8 cellular contexts compared by ENCODE assay signal in genomic region chr19:57280913-57281425, GRCh38. TPM values are rescaled to one million over a fixed set of nuclear protein-coding genes. Genes with fewer than 3 reads are reported as not detected.
DNase-seq lines count a peak whose midpoint lies in the region; ATAC-seq and TF ChIP-seq lines count a peak whose summit lies in the region.

No MANE protein-coding gene starts in this region.

- intact Hi-C loops in CD14-positive monocyte (cut with micrococcal nuclease): loop anchor here in 1 of 2 donors (2.0 to 5.0 kb wide), 2 partner anchors 36 to 70 kb away; partner anchors contain the start of gene ZNF304

- no peak overlapping the region for H3K4me3 Mint-ChIP-seq in CD14-positive monocyte

- peak overlapping the region; percentile 86 for H3K27ac ChIP-seq in muscle layer of colon (ENCODE audit: low read depth, low read length)

- H3K9ac ChIP-seq in muscle layer of colon (ENCODE audit: low read length): peak overlapping the region; percentile 85

- H3K4me3 ChIP-seq in choroid plexus epithelial cell (ENCODE audit: low read depth, low read length) (peak overlapping the region; percentile 92), muscle layer of colon (ENCODE audit: low read depth in 1 of 2, low read length in 2 of 2) (peak overlapping the region; percentile 66 to 74)

- no peak for ATAC-seq in GM18861 (IDR thresholded peaks at IDR 0.05; ENCODE audit: unreplicated experiment)

- TF ChIP-seq CTCF in choroid plexus epithelial cell (conservative IDR thresholded peaks at IDR 0.05; ENCODE audit: low read depth, low read length): no peak
- no peak for TF ChIP-seq CTCF in CD14-positive monocyte (IDR thresholded peaks at IDR 0.05)

- DNase-seq in stimulated activated naive CD4-positive, alpha-beta T cell (lab: John Stamatoyannopoulos, UW): peak in 5 of 6 experiments; percentile 17 to 56 (median 26)
- DNase-seq in stimulated activated naive CD4-positive, alpha-beta T cell treated with Interleukin-2 at 50 U/mL for 16 hours (lab: John Stamatoyannopoulos, UW): no peak
- DNase-seq in NOMO-1 treated with dmso at 0.1 percent for 144 hours (lab: John Stamatoyannopoulos, UW; ENCODE audit: unreplicated experiment) (peak; percentile 31), choroid plexus epithelial cell (ENCODE audit: low read depth) (peak; percentile 14), CD14-positive monocyte (ENCODE audit: low spot score) (no peak), iPS-NIHi7 (ENCODE audit: extremely low spot score) (no peak)

- peaks cover 18% of the 10 kb centered on the region for H3K4me1 Mint-ChIP-seq in CD14-positive monocyte

- peaks cover 25 to 33% of the 10 kb centered on the region in 2 donors for H3K36me3 Mint-ChIP-seq in CD14-positive monocyte

- no peaks in the 10 kb centered on the region for H3K27me3 ChIP-seq in muscle layer of colon (ENCODE audit: control insufficient read depth in 1 of 2, insufficient read depth in 2 of 2, low read length in 2 of 2)

- H3K9me3 ChIP-seq in muscle layer of colon (ENCODE audit: low read length): no peaks in the 10 kb centered on the region

- H3K27ac Mint-ChIP-seq in CD14-positive monocyte: no peak overlapping the region

- peaks cover 17% of the 10 kb centered on the region for H3K4me1 ChIP-seq in muscle layer of colon (ENCODE audit: insufficient read depth, low read length)

- peaks cover 18% of the 10 kb centered on the region for H3K36me3 ChIP-seq in muscle layer of colon (ENCODE audit: insufficient read depth, low read length)

- H3K27me3 Mint-ChIP-seq in CD14-positive monocyte (ENCODE audit: low read depth in 3 of 3): peaks cover 0 to 3% (median 0%) of the 10 kb centered on the region in 3 donors

- H3K9me3 Mint-ChIP-seq in CD14-positive monocyte: peaks cover 0 to 2% (median 0%) of the 10 kb centered on the region in 7 donors

RNA-seq across cellular contexts. Expression of gene ZNF460, which starts 0.7 kb away (rescaled TPM):
- polyA plus RNA-seq in CD14-positive monocyte: 1 to 10 TPM; 2.8 to 4.5 TPM

RNA-seq across cellular contexts. Expression of gene ZNF543, which starts 39.3 kb away (rescaled TPM):
- polyA plus RNA-seq in CD14-positive monocyte: 1 to 10 TPM in 1 of 2 donors, under 1 TPM in 1; 0.99 to 1.1 TPM

RNA-seq across cellular contexts. Expression of gene ZNF805, which starts 40.5 kb away (rescaled TPM):
- polyA plus RNA-seq in CD14-positive monocyte: 1 to 10 TPM; 1.3 to 3.3 TPM

RNA-seq across cellular contexts. Expression of gene AURKC, which starts 50.1 kb away (rescaled TPM):
- under 1 TPM in 1 of 2 donors, not detected in 1; 0.19 TPM for polyA plus RNA-seq in CD14-positive monocyte

Comparison
In these comparisons a context has a peak if more than half of its experiments do, and no peak if none do; other contexts are left out.
1. DNase-seq: peak in stimulated activated naive CD4-positive, alpha-beta T cell (5 of 6), NOMO-1 treated with dmso at 0.1 percent for 144 hours (single experiment) and choroid plexus epithelial cell (single experiment); none in stimulated activated naive CD4-positive, alpha-beta T cell treated with Interleukin-2 at 50 U/mL for 16 hours (single experiment), CD14-positive monocyte (single experiment) and iPS-NIHi7 (single experiment).